In the genomic region with DNA sequence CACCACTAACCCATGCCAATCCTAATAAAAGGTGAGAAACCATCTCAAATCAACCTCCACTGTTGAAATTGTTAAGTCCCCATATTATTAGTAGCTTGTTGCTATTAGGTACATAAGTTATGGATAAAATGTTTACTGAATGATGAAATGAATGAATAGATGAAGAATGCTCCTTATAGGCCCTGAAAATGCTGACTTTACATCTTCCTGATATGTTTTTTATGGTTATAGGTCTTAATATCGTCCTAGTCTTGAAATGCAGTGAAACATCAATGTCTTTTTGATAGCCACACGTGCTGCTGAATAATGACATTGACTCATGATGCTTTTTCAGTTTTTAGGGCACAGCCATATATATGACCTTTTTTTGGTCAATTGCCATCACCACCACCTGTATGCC, we compare ENCODE assay signal across 20 cellular contexts.
DNase-seq lines count a peak whose midpoint lies in the region; ATAC-seq, FAIRE-seq and TF ChIP-seq lines count a peak whose summit lies in the region.
"Had no signal": no experiment of that assay in that cellular context is flagged by ENCODE, and none has a peak within 500 bp of the region (broad histone marks: within the 10 kb centered on the region; RNA-seq: fewer than 3 reads in every experiment).

No MANE protein-coding gene starts in this region.

- no peak for TF ChIP-seq EP300 in A549 (IDR thresholded peaks at IDR 0.05)
- TF ChIP-seq EP300 in H1 (IDR thresholded peaks at IDR 0.05; ENCODE audit: borderline replicate concordance in 1 of 2, low read depth in 2 of 2, low read length in 2 of 2) = no peak

- no peak overlapping the region for H4K8ac ChIP-seq in IMR-90 (ENCODE audit: low read depth in 2 of 2, low read length in 2 of 2)
- H4K8ac ChIP-seq in H1 (ENCODE audit: extremely low read depth, insufficient read depth, low read length) = no peak overlapping the region

- H2BK15ac ChIP-seq in IMR-90 (ENCODE audit: low read depth, low read length) (no peak overlapping the region), H1 (ENCODE audit: low read length) (no peak overlapping the region)

- H3K27me3 ChIP-seq in IMR-90 (ENCODE audit: control insufficient read depth, insufficient read depth, low read length) = no peaks in the 10 kb centered on the region
- no peaks in the 10 kb centered on the region for H3K27me3 ChIP-seq in H1 (replicated peaks in 1 of 4; ENCODE audit: control insufficient read depth in 3 of 4, extremely low read depth in 1 of 4, insufficient read depth in 3 of 4, low read length in 3 of 4)
- H3K27me3 ChIP-seq: BLaER1 treated with 17β-estradiol and CSF1 and Interleukin-3, amounts not matched to agents 10 nM and 100 nM had no signal

- intact Hi-C loops in IMR-90 (cut with micrococcal nuclease) = no loop called here

- H3K23ac ChIP-seq in IMR-90 (ENCODE audit: low read depth, low read length) (no peak overlapping the region), H1 (ENCODE audit: insufficient read length) (no peak overlapping the region)

- no peak overlapping the region for H3K9ac ChIP-seq in IMR-90 (ENCODE audit: low read depth, low read length)
- H3K9ac ChIP-seq in H1 (replicated peaks in 1 of 4; ENCODE audit: extremely low read depth in 1 of 4, low read depth in 3 of 4, low read length in 3 of 4) = no peak overlapping the region
- H3K9ac ChIP-seq: BLaER1 treated with 17β-estradiol and CSF1 and Interleukin-3, amounts not matched to agents 10 nM and 100 nM had no signal

- DNase-seq in A549 (ENCODE audit: low read depth in 1 of 2, low spot score in 1 of 2) = no peak
- no peak for DNase-seq in IMR-90
- DNase-seq in H1 (ENCODE audit: low read depth in 1 of 2, low spot score in 2 of 2) = no peak
- DNase-seq in SHP77 (lab: John Stamatoyannopoulos, UW) = no peak
- DNase-seq in GM13977 (ENCODE audit: low spot score) = no peak
- DNase-seq: 8988T; AML-193; Caco-2; Calu3; CD4-positive, alpha-beta T cell; CD8-positive, alpha-beta T cell; DMS79 treated with DMSO at 0.1 percent for 48 hours; GF-D8 had no signal

- H3K79me1 ChIP-seq in IMR-90 (ENCODE audit: low read depth in 1 of 2, low read length in 2 of 2) = no peaks in the 10 kb centered on the region
- H3K79me1 ChIP-seq in H1 (ENCODE audit: low read depth, low read length) = no peaks in the 10 kb centered on the region

- H2BK5ac ChIP-seq in IMR-90 (ENCODE audit: low read depth, low read length, poor library complexity, severe bottlenecking) (no peak overlapping the region), H1 (ENCODE audit: low read depth, low read length) (no peak overlapping the region)

- dilution Hi-C loops in IMR-90 (cut with HindIII; ENCODE audit: low sequenced_read_pairs, unreplicated experiment) = no loop called here

- POLR2A ChIA-PET in A549 (lab: Yijun Ruan, JAX) (no interaction called here), IMR-90 (lab: Charles Lee; ENCODE audit: unreplicated experiment) (no interaction called here), H1 (lab: Charles Lee; ENCODE audit: partially characterized antibody) (no interaction called here)

- H2AFZ ChIP-seq in IMR-90 (replicated peaks; ENCODE audit: low read length, poor library complexity) (no peak overlapping the region), H1 (ENCODE audit: low read length) (no peak overlapping the region)

- H2AK5ac ChIP-seq in IMR-90 (ENCODE audit: low read depth, low read length) = no peak overlapping the region
- H2AK5ac ChIP-seq in H1 (ENCODE audit: low read depth, low read length) = no peak overlapping the region

- H2AK9ac ChIP-seq in IMR-90 (replicated peaks; ENCODE audit: low read depth, low read length, poor library complexity) = no peak overlapping the region

- H3K56ac ChIP-seq in IMR-90 (ENCODE audit: extremely low read depth, insufficient read depth, low read length) = no peak overlapping the region
- no peak overlapping the region for H3K56ac ChIP-seq in H1 (replicated peaks; ENCODE audit: insufficient read length, low read depth, low read length)

- WGBS in A549 (ENCODE audit: missing lambda C conversion rate) = 8% methylated on average over 2 of the region's 2 CpGs
- no CpG with 5 or more reads among the region's 2 CpGs for WGBS in IMR-90 (ENCODE audit: extremely low coverage in 2 of 2, insufficient read length in 1 of 2), 2 experiments
- 87% methylated on average over 2 of the region's 2 CpGs; no CpG with 5 or more reads in 1 of the 2 experiments for WGBS in H1 (ENCODE audit: extremely low coverage in 1 of 2, insufficient coverage in 1 of 2, insufficient read length in 1 of 2, insufficient replicate concordance in 2 of 2, low coverage in 1 of 2, low lambda C conversion rate in 2 of 2, missing lambda C conversion rate in 1 of 2), 2 experiments

- no peaks in the 10 kb centered on the region for H3K79me2 ChIP-seq in H1 (ENCODE audit: control insufficient read depth in 1 of 2, insufficient read depth in 2 of 2, low read length in 2 of 2)

- BruUV-seq in IMR-90 (replicated peaks; lab: Mats Ljungman, UMichigan) = no TSS peak

- no peak overlapping the region for H3K4ac ChIP-seq in IMR-90 (ENCODE audit: low read depth, low read length)
- H3K4ac ChIP-seq in H1 (replicated peaks; ENCODE audit: insufficient read length, low read depth, low read length) = no peak overlapping the region

- no peak overlapping the region for H2BK12ac ChIP-seq in H1 (ENCODE audit: low read depth, low read length)

- ATAC-seq in A549 (no peak), IMR-90 (ENCODE audit: low read depth) (no peak)
- ATAC-seq: CD8-positive, alpha-beta T cell had no signal

- peaks cover 7% of the 10 kb centered on the region; the same call in 1 of the 2 replicates for H3K9me1 ChIP-seq in IMR-90 (ENCODE audit: insufficient read depth, low read length)

- no peak overlapping the region for H4K91ac ChIP-seq in IMR-90 (ENCODE audit: insufficient read depth, low read depth, low read length)
- H4K91ac ChIP-seq in H1 (replicated peaks; ENCODE audit: insufficient read length, low read length) = no peak overlapping the region

- H3K4me1 ChIP-seq in A549 = no peaks in the 10 kb centered on the region
- H3K4me1 ChIP-seq in IMR-90 (ENCODE audit: control insufficient read depth, insufficient read depth, low read length) = peaks cover 2% of the 10 kb centered on the region; the same call in 1 of the 2 replicates
- no peaks in the 10 kb centered on the region for H3K4me1 ChIP-seq in H1 (replicated peaks in 1 of 4; ENCODE audit: control insufficient read depth in 3 of 4, insufficient read depth in 4 of 4, low read length in 3 of 4)
- H3K4me1 ChIP-seq: BLaER1 treated with 17β-estradiol and CSF1 and Interleukin-3, amounts not matched to agents 10 nM and 100 nM; Caco-2 had no signal

- TF ChIP-seq RAD21 in A549 (conservative IDR thresholded peaks at IDR 0.05 in 1 of 2, IDR thresholded peaks at IDR 0.05 in 1 of 2) (no peak), IMR-90 (IDR thresholded peaks at IDR 0.05; ENCODE audit: low read length) (no peak), H1 (IDR thresholded peaks at IDR 0.05 in 1 of 2, conservative IDR thresholded peaks at IDR 0.05 in 1 of 2; ENCODE audit: low read depth in 2 of 2, low read length in 2 of 2) (no peak)

- H4K5ac ChIP-seq in IMR-90 (ENCODE audit: low read depth, low read length) = no peak overlapping the region
- no peak overlapping the region for H4K5ac ChIP-seq in H1 (ENCODE audit: insufficient read length, low read depth, low read length)

- H3K4me2 ChIP-seq in A549 = no peak overlapping the region
- no peak overlapping the region for H3K4me2 ChIP-seq in IMR-90 (ENCODE audit: low read depth, low read length)
- no peak overlapping the region for H3K4me2 ChIP-seq in H1 (ENCODE audit: insufficient read depth in 1 of 2, low read depth in 2 of 2, low read length in 2 of 2)
- H3K4me2 ChIP-seq: BLaER1 treated with 17β-estradiol and CSF1 and Interleukin-3, amounts not matched to agents 10 nM and 100 nM had no signal

- no peaks in the 10 kb centered on the region for H3K36me3 ChIP-seq in IMR-90 (ENCODE audit: control insufficient read depth, insufficient read depth, low read length)
- H3K36me3 ChIP-seq in H1 (ENCODE audit: control insufficient read depth in 2 of 4, insufficient read depth in 4 of 4, low read length in 3 of 4) = no peaks in the 10 kb centered on the region
- H3K36me3 ChIP-seq: BLaER1 treated with 17β-estradiol and CSF1 and Interleukin-3, amounts not matched to agents 10 nM and 100 nM had no signal

- H3K27ac ChIP-seq in A549 (no peak overlapping the region), IMR-90 (ENCODE audit: insufficient read depth, low read length) (no peak overlapping the region), H1 (ENCODE audit: low read depth, low read length) (no peak overlapping the region)
- H3K27ac ChIP-seq: BLaER1 treated with 17β-estradiol and CSF1 and Interleukin-3, amounts not matched to agents 10 nM and 100 nM; C4-2B had no signal

- H3K23me2 ChIP-seq in H1 (ENCODE audit: low read depth, low read length) = no peaks in the 10 kb centered on the region; the same call in 1 of the 2 replicates

- no peak overlapping the region for H2BK20ac ChIP-seq in IMR-90 (ENCODE audit: low read depth, low read length)
- no peak overlapping the region for H2BK20ac ChIP-seq in H1 (ENCODE audit: low read length)

- TF ChIP-seq CTCF in A549 (IDR thresholded peaks at IDR 0.05) = no peak
- no peak for TF ChIP-seq CTCF in IMR-90 (conservative IDR thresholded peaks at IDR 0.05; ENCODE audit: low read depth, low read length)
- TF ChIP-seq CTCF in H1 (IDR thresholded peaks at IDR 0.05; ENCODE audit: control extremely low read depth in 1 of 3, insufficient read depth in 1 of 3, low read depth in 1 of 3, low read length in 3 of 3) = no peak
- no peak for TF ChIP-seq CTCF in GM13977 (IDR thresholded peaks at IDR 0.05; ENCODE audit: extremely low read depth, insufficient read depth, missing control alignments)

- H2BK120ac ChIP-seq in IMR-90 (ENCODE audit: low read depth, low read length) (no peak overlapping the region), H1 (replicated peaks; ENCODE audit: low read depth, low read length) (no peak overlapping the region)

- H3K18ac ChIP-seq in IMR-90 (ENCODE audit: low read depth, low read length) (no peak overlapping the region), H1 (ENCODE audit: extremely low read depth, low read length) (no peak overlapping the region)

- in situ Hi-C loops in IMR-90 (cut with MboI; ENCODE audit: low sequenced_read_pairs) = no loop called here
- in situ Hi-C loops in GM13977 (cut with MboI; ENCODE audit: low pct_unique_long_range_greater_than_20kb, low sequenced_read_pairs, unreplicated experiment) = no loop called here

- CTCF ChIA-PET in A549 (lab: Yijun Ruan, JAX) (no interaction called here), IMR-90 (lab: Yijun Ruan, JAX) (interaction anchor here (0.7 kb wide), 1 partner anchor 96 kb away, joined by 4 read pairs; no protein-coding TSS in a partner anchor), H1 (lab: Charles Lee; ENCODE audit: partially characterized antibody) (interaction anchor here (1.8 to 2.8 kb wide), 2 partner anchors 10 to 14 kb away, joined by 3 to 6 read pairs; no protein-coding TSS in a partner anchor)

- no peaks in the 10 kb centered on the region for H4K20me1 ChIP-seq in IMR-90 (ENCODE audit: insufficient read depth, low read length)
- H4K20me1 ChIP-seq in H1 (replicated peaks in 1 of 2; ENCODE audit: control insufficient read depth in 1 of 2, insufficient read depth in 2 of 2, low read length in 2 of 2) = no peaks in the 10 kb centered on the region
- H4K20me1 ChIP-seq: BLaER1 treated with 17β-estradiol and CSF1 and Interleukin-3, amounts not matched to agents 10 nM and 100 nM had no signal

- no peak for FAIRE-seq in A549 (lab: Jason Lieb, UNC)
- no peak for FAIRE-seq in H1 (lab: Jason Lieb, UNC)
- FAIRE-seq: A204.1, D721Med, G401.6, GM12891, GM19239 had no signal

- H3K14ac ChIP-seq in IMR-90 (replicated peaks; ENCODE audit: low read depth, low read length) (no peak overlapping the region), H1 (ENCODE audit: insufficient read length) (no peak overlapping the region)

- TF ChIP-seq POLR2A in A549 (IDR thresholded peaks at IDR 0.05; ENCODE audit: low read length) (no peak), IMR-90 (IDR thresholded peaks at IDR 0.05; ENCODE audit: low read depth, low read length) (no peak), H1 (IDR thresholded peaks at IDR 0.05; ENCODE audit: control extremely low read depth in 1 of 2, low read depth in 2 of 2, low read length in 2 of 2) (no peak)

- H3K4me3 ChIP-seq in A549 = no peak overlapping the region
- no peak overlapping the region for H3K4me3 ChIP-seq in IMR-90 (ENCODE audit: insufficient read depth, low read depth, low read length)
- no peak overlapping the region for H3K4me3 ChIP-seq in H1 (ENCODE audit: extremely low read depth in 1 of 4, insufficient read depth in 2 of 4, low read depth in 3 of 4, low read length in 4 of 4)
- H3K4me3 ChIP-seq: BLaER1 treated with 17β-estradiol and CSF1 and Interleukin-3, amounts not matched to agents 10 nM and 100 nM had no signal

- H3K9me3 ChIP-seq in A549 = no peaks in the 10 kb centered on the region
- H3K9me3 ChIP-seq in IMR-90 (ENCODE audit: control insufficient read depth, insufficient read depth, low read length) = no peaks in the 10 kb centered on the region
- no peaks in the 10 kb centered on the region for H3K9me3 ChIP-seq in H1 (ENCODE audit: insufficient read depth in 2 of 2, low read depth in 1 of 2, low read length in 1 of 2)
- H3K9me3 ChIP-seq: BLaER1 treated with 17β-estradiol and CSF1 and Interleukin-3, amounts not matched to agents 10 nM and 100 nM; Caco-2 had no signal

Comparison
In these comparisons a context has a peak if more than half of its experiments do, and no peak if none do; other contexts are left out.
1. Of the 18 proteins assayed by ChIP-seq in both H1 and A549: peak only in H1: none; only in A549: none; in both: MAFK; in neither: 17.